In the genomic region with DNA sequence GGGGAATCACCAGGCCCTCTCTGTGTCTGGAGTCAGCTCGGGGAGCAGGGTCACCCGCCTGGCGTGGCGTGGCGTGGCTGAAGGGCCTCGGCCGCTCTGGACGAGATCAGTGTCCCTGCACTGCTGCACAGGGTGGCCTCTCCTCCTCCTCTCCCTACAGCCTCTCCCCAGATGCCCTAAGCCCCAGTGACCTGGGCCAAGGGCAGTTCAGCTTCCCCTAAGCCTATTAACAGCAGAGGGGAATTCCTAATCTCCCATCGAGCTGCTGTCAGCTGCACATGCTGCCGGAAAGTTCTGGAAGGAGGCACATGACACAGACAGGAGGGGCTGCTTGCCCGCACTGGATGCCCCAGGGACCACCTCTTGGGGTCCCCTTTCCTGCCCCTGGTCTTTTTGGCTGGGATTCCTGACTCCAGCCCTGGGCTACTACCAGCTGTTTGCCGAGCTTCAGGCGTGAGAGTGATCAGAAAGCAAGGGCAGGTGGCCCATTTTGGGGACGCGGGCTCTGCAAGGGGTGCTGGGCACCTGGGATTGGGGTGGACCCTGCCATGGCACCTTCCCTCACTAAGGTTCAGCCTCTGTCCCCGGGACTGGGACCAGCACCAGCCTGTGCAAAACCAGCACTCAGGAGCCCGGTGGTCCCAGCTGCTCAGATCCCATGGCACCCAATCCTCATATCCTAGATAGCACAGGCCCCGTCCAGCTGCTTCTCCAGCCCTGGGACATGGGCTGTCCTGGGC, we compare ENCODE assay signal across 1 cellular context.
TF ChIP-seq lines count a peak whose summit lies in the region.

No MANE protein-coding gene starts in this region.

TF ChIP-seq in HepG2, 621 proteins besides CTCF, POLR2A, EP300 and RAD21 (continued from another document and continues in another):
- TF ChIP-seq ZNF362 (CRISPR knock-in tag; IDR thresholded peaks at IDR 0.05; ENCODE audit: borderline replicate concordance): no peak
- TF ChIP-seq, protein P1, sequence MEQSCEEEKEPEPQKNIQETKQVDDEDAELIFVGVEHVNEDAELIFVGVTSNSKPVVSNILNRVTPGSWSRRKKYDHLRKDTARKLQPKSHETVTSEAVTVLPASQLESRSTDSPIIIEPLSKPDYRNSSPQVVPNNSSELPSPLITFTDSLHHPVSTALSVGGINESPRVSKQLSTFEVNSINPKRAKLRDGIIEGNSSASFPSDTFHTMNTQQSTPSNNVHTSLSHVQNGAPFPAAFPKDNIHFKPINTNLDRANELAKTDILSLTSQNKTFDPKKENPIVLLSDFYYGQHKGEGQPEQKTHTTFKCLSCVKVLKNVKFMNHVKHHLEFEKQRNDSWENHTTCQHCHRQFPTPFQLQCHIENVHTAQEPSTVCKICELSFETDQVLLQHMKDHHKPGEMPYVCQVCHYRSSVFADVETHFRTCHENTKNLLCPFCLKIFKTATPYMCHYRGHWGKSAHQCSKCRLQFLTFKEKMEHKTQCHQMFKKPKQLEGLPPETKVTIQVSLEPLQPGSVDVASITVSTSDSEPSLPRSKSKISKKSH (CRISPR knock-in tag; IDR thresholded peaks at IDR 0.05; ENCODE audit: borderline replicate concordance): no peak; the same call in 1 of the 2 replicates
- no peak for TF ChIP-seq MBD4 (IDR thresholded peaks at IDR 0.05; ENCODE audit: borderline replicate concordance, low read length)
- no peak for TF ChIP-seq MLLT10 (CRISPR knock-in tag; IDR thresholded peaks at IDR 0.05)
- no peak for TF ChIP-seq ZFP36L2 (CRISPR knock-in tag; IDR thresholded peaks at IDR 0.05)
- TF ChIP-seq PLSCR1 (CRISPR knock-in tag; IDR thresholded peaks at IDR 0.05; ENCODE audit: borderline replicate concordance): no peak
- TF ChIP-seq, protein P2, sequence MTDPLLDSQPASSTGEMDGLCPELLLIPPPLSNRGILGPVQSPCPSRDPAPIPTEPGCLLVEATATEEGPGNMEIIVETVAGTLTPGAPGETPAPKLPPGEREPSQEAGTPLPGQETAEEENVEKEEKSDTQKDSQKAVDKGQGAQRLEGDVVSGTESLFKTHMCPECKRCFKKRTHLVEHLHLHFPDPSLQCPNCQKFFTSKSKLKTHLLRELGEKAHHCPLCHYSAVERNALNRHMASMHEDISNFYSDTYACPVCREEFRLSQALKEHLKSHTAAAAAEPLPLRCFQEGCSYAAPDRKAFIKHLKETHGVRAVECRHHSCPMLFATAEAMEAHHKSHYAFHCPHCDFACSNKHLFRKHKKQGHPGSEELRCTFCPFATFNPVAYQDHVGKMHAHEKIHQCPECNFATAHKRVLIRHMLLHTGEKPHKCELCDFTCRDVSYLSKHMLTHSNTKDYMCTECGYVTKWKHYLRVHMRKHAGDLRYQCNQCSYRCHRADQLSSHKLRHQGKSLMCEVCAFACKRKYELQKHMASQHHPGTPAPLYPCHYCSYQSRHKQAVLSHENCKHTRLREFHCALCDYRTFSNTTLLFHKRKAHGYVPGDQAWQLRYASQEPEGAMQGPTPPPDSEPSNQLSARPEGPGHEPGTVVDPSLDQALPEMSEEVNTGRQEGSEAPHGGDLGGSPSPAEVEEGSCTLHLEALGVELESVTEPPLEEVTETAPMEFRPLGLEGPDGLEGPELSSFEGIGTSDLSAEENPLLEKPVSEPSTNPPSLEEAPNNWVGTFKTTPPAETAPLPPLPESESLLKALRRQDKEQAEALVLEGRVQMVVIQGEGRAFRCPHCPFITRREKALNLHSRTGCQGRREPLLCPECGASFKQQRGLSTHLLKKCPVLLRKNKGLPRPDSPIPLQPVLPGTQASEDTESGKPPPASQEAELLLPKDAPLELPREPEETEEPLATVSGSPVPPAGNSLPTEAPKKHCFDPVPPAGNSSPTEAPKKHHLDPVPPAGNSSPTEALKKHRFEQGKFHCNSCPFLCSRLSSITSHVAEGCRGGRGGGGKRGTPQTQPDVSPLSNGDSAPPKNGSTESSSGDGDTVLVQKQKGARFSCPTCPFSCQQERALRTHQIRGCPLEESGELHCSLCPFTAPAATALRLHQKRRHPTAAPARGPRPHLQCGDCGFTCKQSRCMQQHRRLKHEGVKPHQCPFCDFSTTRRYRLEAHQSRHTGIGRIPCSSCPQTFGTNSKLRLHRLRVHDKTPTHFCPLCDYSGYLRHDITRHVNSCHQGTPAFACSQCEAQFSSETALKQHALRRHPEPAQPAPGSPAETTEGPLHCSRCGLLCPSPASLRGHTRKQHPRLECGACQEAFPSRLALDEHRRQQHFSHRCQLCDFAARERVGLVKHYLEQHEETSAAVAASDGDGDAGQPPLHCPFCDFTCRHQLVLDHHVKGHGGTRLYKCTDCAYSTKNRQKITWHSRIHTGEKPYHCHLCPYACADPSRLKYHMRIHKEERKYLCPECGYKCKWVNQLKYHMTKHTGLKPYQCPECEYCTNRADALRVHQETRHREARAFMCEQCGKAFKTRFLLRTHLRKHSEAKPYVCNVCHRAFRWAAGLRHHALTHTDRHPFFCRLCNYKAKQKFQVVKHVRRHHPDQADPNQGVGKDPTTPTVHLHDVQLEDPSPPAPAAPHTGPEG (CRISPR knock-in tag; IDR thresholded peaks at IDR 0.05): no peak
- no peak for TF ChIP-seq POLR2G (IDR thresholded peaks at IDR 0.05; ENCODE audit: low read depth, low read length)
- peak; percentile 55; the same call in 1 of the 2 replicates for TF ChIP-seq ZBTB42 (CRISPR knock-in tag; IDR thresholded peaks at IDR 0.05)
- TF ChIP-seq NR3C1 (CRISPR knock-in tag; IDR thresholded peaks at IDR 0.05): no peak
- peak; percentile 99 for TF ChIP-seq ZNF687 (CRISPR knock-in tag; IDR thresholded peaks at IDR 0.05)
- 0 out of 2 replicates have a peak, but pooled peaks have one; percentile 54 for TF ChIP-seq ZMAT3 (CRISPR knock-in tag; conservative IDR thresholded peaks at IDR 0.05)
- peak; percentile 37; the same call in 1 of the 2 replicates for TF ChIP-seq ZBTB7A (CRISPR knock-in tag; IDR thresholded peaks at IDR 0.05)
- TF ChIP-seq HDAC2 (CRISPR knock-in tag; IDR thresholded peaks at IDR 0.05): peak; percentile 73; the same call in 1 of the 2 replicates
- TF ChIP-seq BCL3 (CRISPR knock-in tag; IDR thresholded peaks at IDR 0.05): 0 out of 2 replicates have a peak, but pooled peaks have one; percentile 53
- no peak for TF ChIP-seq KLF15 (CRISPR knock-in tag; IDR thresholded peaks at IDR 0.05; ENCODE audit: borderline replicate concordance)
- TF ChIP-seq ZNF160 (CRISPR knock-in tag; IDR thresholded peaks at IDR 0.05): no peak; the same call in 1 of the 2 replicates
- TF ChIP-seq ZNF703 (CRISPR knock-in tag; IDR thresholded peaks at IDR 0.05; ENCODE audit: borderline replicate concordance): no peak
- TF ChIP-seq NFIC (IDR thresholded peaks at IDR 0.05; ENCODE audit: low read length): no peak
- TF ChIP-seq, protein P3, sequence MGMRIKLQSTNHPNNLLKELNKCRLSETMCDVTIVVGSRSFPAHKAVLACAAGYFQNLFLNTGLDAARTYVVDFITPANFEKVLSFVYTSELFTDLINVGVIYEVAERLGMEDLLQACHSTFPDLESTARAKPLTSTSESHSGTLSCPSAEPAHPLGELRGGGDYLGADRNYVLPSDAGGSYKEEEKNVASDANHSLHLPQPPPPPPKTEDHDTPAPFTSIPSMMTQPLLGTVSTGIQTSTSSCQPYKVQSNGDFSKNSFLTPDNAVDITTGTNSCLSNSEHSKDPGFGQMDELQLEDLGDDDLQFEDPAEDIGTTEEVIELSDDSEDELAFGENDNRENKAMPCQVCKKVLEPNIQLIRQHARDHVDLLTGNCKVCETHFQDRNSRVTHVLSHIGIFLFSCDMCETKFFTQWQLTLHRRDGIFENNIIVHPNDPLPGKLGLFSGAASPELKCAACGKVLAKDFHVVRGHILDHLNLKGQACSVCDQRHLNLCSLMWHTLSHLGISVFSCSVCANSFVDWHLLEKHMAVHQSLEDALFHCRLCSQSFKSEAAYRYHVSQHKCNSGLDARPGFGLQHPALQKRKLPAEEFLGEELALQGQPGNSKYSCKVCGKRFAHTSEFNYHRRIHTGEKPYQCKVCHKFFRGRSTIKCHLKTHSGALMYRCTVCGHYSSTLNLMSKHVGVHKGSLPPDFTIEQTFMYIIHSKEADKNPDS (CRISPR knock-in tag; IDR thresholded peaks at IDR 0.05): no peak
- TF ChIP-seq, protein P4, sequence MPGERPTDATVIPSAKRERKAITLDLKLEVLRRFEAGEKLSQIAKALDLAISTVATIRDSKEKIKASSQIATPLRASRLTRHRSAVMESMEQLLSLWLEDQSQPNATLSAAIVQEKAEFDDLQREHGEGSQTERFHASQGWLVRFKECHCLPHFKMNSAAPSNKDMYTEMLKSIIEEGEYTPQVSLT (CRISPR knock-in tag; IDR thresholded peaks at IDR 0.05; ENCODE audit: borderline replicate concordance, low read depth): no peak
- 0 out of 2 replicates have a peak, but pooled peaks have one; percentile 59 for TF ChIP-seq ZNF678 (CRISPR knock-in tag; IDR thresholded peaks at IDR 0.05)
- TF ChIP-seq, protein P5, sequence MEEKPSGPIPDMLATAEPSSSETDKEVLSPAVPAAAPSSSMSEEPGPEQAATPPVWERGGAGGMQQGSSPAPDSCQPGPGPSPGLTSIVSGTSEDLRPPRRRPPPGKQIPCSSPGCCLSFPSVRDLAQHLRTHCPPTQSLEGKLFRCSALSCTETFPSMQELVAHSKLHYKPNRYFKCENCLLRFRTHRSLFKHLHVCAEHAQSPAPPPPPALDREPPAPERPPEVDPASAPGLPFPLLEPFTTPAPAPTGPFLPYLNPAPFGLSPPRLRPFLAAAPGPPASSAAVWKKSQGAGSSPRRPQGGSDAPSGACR (CRISPR knock-in tag; IDR thresholded peaks at IDR 0.05): no peak
- peak; percentile 65 for TF ChIP-seq MXD4 (CRISPR knock-in tag; IDR thresholded peaks at IDR 0.05)
- TF ChIP-seq ZNF383 (CRISPR knock-in tag; IDR thresholded peaks at IDR 0.05; ENCODE audit: borderline replicate concordance): no peak
- 0 out of 2 replicates have a peak, but pooled peaks have one; percentile 14 for TF ChIP-seq ZNF772 (CRISPR knock-in tag; IDR thresholded peaks at IDR 0.05)
- TF ChIP-seq SKIL (CRISPR knock-in tag; IDR thresholded peaks at IDR 0.05; ENCODE audit: borderline replicate concordance): no peak; the same call in 1 of the 2 replicates
- no peak for TF ChIP-seq CREM (IDR thresholded peaks at IDR 0.05)
- TF ChIP-seq CREM (CRISPR knock-in tag; IDR thresholded peaks at IDR 0.05): no peak
- no peak for TF ChIP-seq ZSCAN9 (CRISPR knock-in tag; IDR thresholded peaks at IDR 0.05; ENCODE audit: borderline replicate concordance)
